Comparison of ENCODE assay signal across 14 cellular contexts in the genomic region with DNA sequence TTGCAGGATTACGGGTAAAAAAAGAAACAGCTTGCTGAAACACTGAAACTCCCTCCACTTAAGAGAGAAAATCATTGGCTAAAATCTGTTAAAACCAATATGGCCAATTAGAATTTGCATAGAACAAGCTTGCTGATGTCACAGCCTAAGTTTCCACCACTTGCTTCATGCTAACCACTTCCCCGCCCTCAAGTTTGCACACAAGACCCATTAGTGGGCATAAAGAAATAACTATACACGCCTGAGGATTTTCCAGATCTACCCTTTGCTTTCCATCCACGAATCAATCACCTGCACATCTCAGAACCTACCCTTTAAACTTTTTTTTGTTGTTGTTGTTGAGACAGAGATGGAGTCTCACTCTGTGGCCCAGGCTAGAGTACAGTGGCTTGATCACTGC. TPM values are rescaled to one million over a fixed set of nuclear protein-coding genes. Genes with fewer than 3 reads are reported as not detected.
DNase-seq lines count a peak whose midpoint lies in the region; ATAC-seq and TF ChIP-seq lines count a peak whose summit lies in the region.
"Had no signal": no experiment of that assay in that cellular context is flagged by ENCODE, and none has a peak within 500 bp of the region (broad histone marks: within the 10 kb centered on the region; RNA-seq: fewer than 3 reads in every experiment).

No MANE protein-coding gene starts in this region.

- CTCF ChIA-PET in activated CD4-positive, alpha-beta T cell treated with anti-CD3 and anti-CD28 coated beads, Interleukin-2, amount 10 ng/mL, durations not matched to agents 7 days and 5 days (lab: Charles Lee), result interaction anchor here (1.4 kb wide), 1 partner anchor 17 kb away, joined by 3 read pairs; no protein-coding TSS in a partner anchor
- CTCF ChIA-PET in MCF 10A (lab: Yijun Ruan, JAX), result interaction anchor here (0.6 to 1.1 kb wide), 4 partner anchors 92 to 1495 kb away, joined by 3 to 4 read pairs (median 3); no protein-coding TSS in a partner anchor

- no peak overlapping the region for H3K4me3 Mint-ChIP-seq in activated CD4-positive, alpha-beta T cell treated with anti-CD3 and anti-CD28 coated beads, Interleukin-2, amount 10 ng/mL, durations not matched to agents 24 days and 14 days
- no peak overlapping the region for H3K4me3 Mint-ChIP-seq in activated CD4-positive, alpha-beta T cell treated with anti-CD3 and anti-CD28 coated beads, Interleukin-2, amount 10 ng/mL, durations not matched to agents 7 days and 5 days
- H3K4me3 Mint-ChIP-seq in naive B cell (no peak overlapping the region), MCF 10A (ENCODE audit: unreplicated experiment) (no peak overlapping the region)
- H3K4me3 Mint-ChIP-seq: H9, neural crest cell had no signal

- H3K27ac Mint-ChIP-seq in activated CD4-positive, alpha-beta T cell treated with anti-CD3 and anti-CD28 coated beads, Interleukin-2, amount 10 ng/mL, durations not matched to agents 24 days and 14 days, result peak overlapping the region; percentile 87
- no peak overlapping the region for H3K27ac Mint-ChIP-seq in activated CD4-positive, alpha-beta T cell treated with anti-CD3 and anti-CD28 coated beads, Interleukin-2, amount 10 ng/mL, durations not matched to agents 7 days and 5 days
- H3K27ac Mint-ChIP-seq in naive B cell (peak overlapping the region in 4 of 6 donors; percentile 54 to 65 (median 60)), MCF 10A (ENCODE audit: low read depth, unreplicated experiment) (no peak overlapping the region)

- H3K36me3 Mint-ChIP-seq in activated CD4-positive, alpha-beta T cell treated with anti-CD3 and anti-CD28 coated beads, Interleukin-2, amount 10 ng/mL, durations not matched to agents 24 days and 14 days (ENCODE audit: low read depth), result peaks cover 47% of the 10 kb centered on the region
- H3K36me3 Mint-ChIP-seq in activated CD4-positive, alpha-beta T cell treated with anti-CD3 and anti-CD28 coated beads, Interleukin-2, amount 10 ng/mL, durations not matched to agents 7 days and 5 days (ENCODE audit: low read depth), result peaks cover 16% of the 10 kb centered on the region
- H3K36me3 Mint-ChIP-seq in naive B cell (no peaks in the 10 kb centered on the region), MCF 10A (ENCODE audit: insufficient read depth, unreplicated experiment) (peaks cover 61% of the 10 kb centered on the region)

- intact Hi-C loops in activated CD4-positive, alpha-beta T cell treated with anti-CD3 and anti-CD28 coated beads, Interleukin-2, amount 10 ng/mL, durations not matched to agents 24 days and 14 days (cut with micrococcal nuclease), result loop anchor here (1.0 to 5.0 kb wide), 4 partner anchors 38 to 1328 kb away; no protein-coding TSS in a partner anchor
- intact Hi-C loops in MCF 10A (cut with micrococcal nuclease), result loop anchor here (10.0 kb wide), 1 partner anchor 365 kb away; no protein-coding TSS in a partner anchor

- H3K9me3 Mint-ChIP-seq in activated CD4-positive, alpha-beta T cell treated with anti-CD3 and anti-CD28 coated beads, Interleukin-2, amount 10 ng/mL, durations not matched to agents 24 days and 14 days, result no peaks in the 10 kb centered on the region
- H3K9me3 Mint-ChIP-seq in activated CD4-positive, alpha-beta T cell treated with anti-CD3 and anti-CD28 coated beads, Interleukin-2, amount 10 ng/mL, durations not matched to agents 7 days and 5 days, result no peaks in the 10 kb centered on the region
- no peaks in the 10 kb centered on the region for H3K9me3 Mint-ChIP-seq in naive B cell
- H3K9me3 Mint-ChIP-seq in MCF 10A (ENCODE audit: unreplicated experiment), result no peaks in the 10 kb centered on the region
- H3K9me3 Mint-ChIP-seq: neural crest cell had no signal

- TF ChIP-seq CTCF in MCF 10A (IDR thresholded peaks at IDR 0.05; ENCODE audit: unreplicated experiment), result no peak

- H3K27me3 Mint-ChIP-seq in activated CD4-positive, alpha-beta T cell treated with anti-CD3 and anti-CD28 coated beads, Interleukin-2, amount 10 ng/mL, durations not matched to agents 24 days and 14 days, result no peaks in the 10 kb centered on the region
- no peaks in the 10 kb centered on the region for H3K27me3 Mint-ChIP-seq in activated CD4-positive, alpha-beta T cell treated with anti-CD3 and anti-CD28 coated beads, Interleukin-2, amount 10 ng/mL, durations not matched to agents 7 days and 5 days
- H3K27me3 Mint-ChIP-seq in naive B cell (peaks cover 0 to 7% (median 0%) of the 10 kb centered on the region in 3 donors), MCF 10A (ENCODE audit: insufficient read depth, unreplicated experiment) (peaks cover 69% of the 10 kb centered on the region)

- no TSS peak for BruUV-seq in MCF 10A (replicated peaks; lab: Mats Ljungman, UMichigan)

- DNase-seq in activated CD4-positive, alpha-beta T cell treated with anti-CD3 and anti-CD28 coated beads, Interleukin-2, amount 10 ng/mL, durations not matched to agents 24 days and 14 days, result peak; percentile 54
- no peak for DNase-seq in activated CD4-positive, alpha-beta T cell treated with anti-CD3 and anti-CD28 coated beads, Interleukin-2, amount 10 ng/mL, durations not matched to agents 7 days and 5 days
- DNase-seq in naive B cell (peak; percentile 23), foreskin melanocyte (no peak), MCF 10A (ENCODE audit: unreplicated experiment) (no peak), putamen (ENCODE audit: low spot score) (no peak)
- DNase-seq: amygdala, H9, kidney glomerular epithelial cell, MM.1S had no signal

- ATAC-seq in GM19463 (IDR thresholded peaks at IDR 0.05; ENCODE audit: unreplicated experiment) (peak; percentile 39), HG03135 (IDR thresholded peaks at IDR 0.05; ENCODE audit: unreplicated experiment) (peak; percentile 38), naive B cell (ENCODE audit: low read depth in 2 of 2) (peak; percentile 35 to 38)
- ATAC-seq: gastroesophageal sphincter had no signal

- peaks cover 22% of the 10 kb centered on the region for H3K4me1 Mint-ChIP-seq in activated CD4-positive, alpha-beta T cell treated with anti-CD3 and anti-CD28 coated beads, Interleukin-2, amount 10 ng/mL, durations not matched to agents 24 days and 14 days
- peaks cover 6% of the 10 kb centered on the region for H3K4me1 Mint-ChIP-seq in activated CD4-positive, alpha-beta T cell treated with anti-CD3 and anti-CD28 coated beads, Interleukin-2, amount 10 ng/mL, durations not matched to agents 7 days and 5 days
- H3K4me1 Mint-ChIP-seq in naive B cell, result peaks cover 16 to 37% (median 18%) of the 10 kb centered on the region in 3 donors
- no peaks in the 10 kb centered on the region for H3K4me1 Mint-ChIP-seq in MCF 10A (ENCODE audit: insufficient read depth, unreplicated experiment)

- POLR2A ChIA-PET in activated CD4-positive, alpha-beta T cell treated with anti-CD3 and anti-CD28 coated beads, Interleukin-2, amount 10 ng/mL, durations not matched to agents 7 days and 5 days (lab: Charles Lee), result no interaction called here
- POLR2A ChIA-PET in MCF 10A (lab: Yijun Ruan, JAX), result no interaction called here

RNA-seq across cellular contexts. Expression of a gene that starts 42.7 kb away (rescaled TPM):
- 13.2 and 13.4 TPM in 2 replicates for total RNA-seq in activated CD4-positive, alpha-beta T cell treated with anti-CD3 and anti-CD28 coated beads, Interleukin-2, amount 10 ng/mL, durations not matched to agents 24 days and 14 days
- under 1 TPM; 0.07 to 0.08 TPM for total RNA-seq in activated CD4-positive, alpha-beta T cell treated with anti-CD3 and anti-CD28 coated beads, Interleukin-2, amount 10 ng/mL, durations not matched to agents 7 days and 5 days
- polyA plus RNA-seq in naive B cell (ENCODE audit: low read depth in 6 of 6), result under 1 TPM in 4 of 6 donors, not detected in 2; 0.06 to 0.55 (median 0.18) TPM
- total RNA-seq in MCF 10A (2022), result 0.69 and 0.89 TPM in 2 replicates

RNA-seq across cellular contexts. Expression of a gene that starts 48.9 kb away (rescaled TPM):
- total RNA-seq in activated CD4-positive, alpha-beta T cell treated with anti-CD3 and anti-CD28 coated beads, Interleukin-2, amount 10 ng/mL, durations not matched to agents 24 days and 14 days, result 161 and 162 TPM in 2 replicates
- 10 to 100 TPM; 55.4 to 60.8 TPM for total RNA-seq in activated CD4-positive, alpha-beta T cell treated with anti-CD3 and anti-CD28 coated beads, Interleukin-2, amount 10 ng/mL, durations not matched to agents 7 days and 5 days
- 10 to 100 TPM; 42.9 to 84.6 (median 49.6) TPM for polyA plus RNA-seq in naive B cell (ENCODE audit: low read depth in 6 of 6)
- 160 and 181 TPM in 2 replicates for total RNA-seq in MCF 10A (2022)

Comparison
In these comparisons a context has a peak if more than half of its experiments do, and no peak if none do; other contexts are left out.
1. DNase-seq: peak in activated CD4-positive, alpha-beta T cell treated with anti-CD3 and anti-CD28 coated beads, Interleukin-2, amount 10 ng/mL, durations not matched to agents 24 days and 14 days (single experiment) and naive B cell (single experiment); none in activated CD4-positive, alpha-beta T cell treated with anti-CD3 and anti-CD28 coated beads, Interleukin-2, amount 10 ng/mL, durations not matched to agents 7 days and 5 days (single experiment), foreskin melanocyte (single experiment), MCF 10A (single experiment) and putamen (single experiment).
2. H3K27ac Mint-ChIP-seq: peak in activated CD4-positive, alpha-beta T cell treated with anti-CD3 and anti-CD28 coated beads, Interleukin-2, amount 10 ng/mL, durations not matched to agents 24 days and 14 days (single experiment) and naive B cell (4 of 6); none in activated CD4-positive, alpha-beta T cell treated with anti-CD3 and anti-CD28 coated beads, Interleukin-2, amount 10 ng/mL, durations not matched to agents 7 days and 5 days (single experiment) and MCF 10A (single experiment).
3. Peak in every context shown above with its lines, with median percentiles within 50 percentile points of each other: ATAC-seq.